20 cellular contexts compared by ENCODE assay signal in genomic region chr2:39532933-39533332, GRCh38.
DNase-seq lines count a peak whose midpoint lies in the region; ATAC-seq and TF ChIP-seq lines count a peak whose summit lies in the region.
"Had no signal": no experiment of that assay in that cellular context is flagged by ENCODE, and none has a peak within 500 bp of the region (broad histone marks: within the 10 kb centered on the region; RNA-seq: fewer than 3 reads in every experiment).

No MANE protein-coding gene starts in this region.

- no peaks in the 10 kb centered on the region for H4K20me1 ChIP-seq in IMR-90 (ENCODE audit: insufficient read depth, low read length)
- H4K20me1 ChIP-seq: BLaER1 had no signal

- H3K4me2 ChIP-seq in IMR-90 (ENCODE audit: low read depth, low read length), result no peak overlapping the region

- no peak overlapping the region; the same call in 2 of the 3 replicates for H2BK15ac ChIP-seq in IMR-90 (ENCODE audit: low read depth, low read length)

- 0 out of 4 replicates have a peak, but pooled peaks cover 0 to 3% of the 10 kb centered on the region in 2 experiments for H3K79me1 ChIP-seq in IMR-90 (ENCODE audit: low read depth in 1 of 2, low read length in 2 of 2)

- no peak overlapping the region for H3K14ac ChIP-seq in IMR-90 (replicated peaks; ENCODE audit: low read depth, low read length)

- no peak overlapping the region for H4K5ac ChIP-seq in IMR-90 (ENCODE audit: low read depth, low read length)

- H3K27ac Mint-ChIP-seq in glutamatergic neuron (ENCODE audit: unreplicated experiment), result peak overlapping the region; percentile 48
- H3K27ac Mint-ChIP-seq: B cell; CD4-positive, CD25-positive, alpha-beta regulatory T cell; CD8-positive, alpha-beta T cell had no signal

- H3K18ac ChIP-seq in IMR-90 (ENCODE audit: low read depth, low read length), result no peak overlapping the region

- H3K27me3 Mint-ChIP-seq in glutamatergic neuron (ENCODE audit: unreplicated experiment), result no peaks in the 10 kb centered on the region
- H3K27me3 Mint-ChIP-seq: CD4-positive, CD25-positive, alpha-beta regulatory T cell had no signal

- H3K27ac ChIP-seq in IMR-90 (ENCODE audit: insufficient read depth, low read length), result no peak overlapping the region
- H3K27ac ChIP-seq: 22Rv1, C4-2B had no signal

- CTCF ChIA-PET in IMR-90 (lab: Yijun Ruan, JAX), result no interaction called here

- no peaks in the 10 kb centered on the region for H3K9me3 Mint-ChIP-seq in glutamatergic neuron (ENCODE audit: unreplicated experiment)
- H3K9me3 Mint-ChIP-seq: CD8-positive, alpha-beta T cell had no signal

- intact Hi-C loops in IMR-90 (cut with micrococcal nuclease), result no loop called here

- H3K4me1 Mint-ChIP-seq in glutamatergic neuron (ENCODE audit: low read depth, unreplicated experiment), result peaks cover 9% of the 10 kb centered on the region
- H3K4me1 Mint-ChIP-seq: CD4-positive, CD25-positive, alpha-beta regulatory T cell had no signal

- no peak overlapping the region for H3K4me3 Mint-ChIP-seq in glutamatergic neuron (ENCODE audit: unreplicated experiment)
- H3K4me3 Mint-ChIP-seq: B cell; CD4-positive, CD25-positive, alpha-beta regulatory T cell; CD8-positive, alpha-beta T cell had no signal

- POLR2A ChIA-PET in IMR-90 (lab: Charles Lee; ENCODE audit: unreplicated experiment), result no interaction called here

- H4K91ac ChIP-seq in IMR-90 (ENCODE audit: insufficient read depth, low read depth, low read length), result 0 out of 2 replicates have a peak overlapping the region, but pooled peaks have one; percentile 4

- H2AK9ac ChIP-seq in IMR-90 (replicated peaks; ENCODE audit: low read depth, low read length, poor library complexity), result no peak overlapping the region

- peaks cover 16% of the 10 kb centered on the region; the same call in 1 of the 2 replicates for H3K9me1 ChIP-seq in IMR-90 (ENCODE audit: insufficient read depth, low read length)

- no peak overlapping the region for H3K9ac ChIP-seq in IMR-90 (ENCODE audit: low read depth, low read length)
- H3K9ac ChIP-seq: BLaER1 had no signal

- 0 out of 2 replicates have a peak overlapping the region, but pooled peaks have one; percentile 24 for H3K4ac ChIP-seq in IMR-90 (ENCODE audit: low read depth, low read length)

- no peak overlapping the region for H2AFZ ChIP-seq in IMR-90 (replicated peaks; ENCODE audit: low read length, poor library complexity)

- TF ChIP-seq POLR2A in IMR-90 (IDR thresholded peaks at IDR 0.05; ENCODE audit: low read depth, low read length), result no peak

- no CpG with 5 or more reads among the region's 4 CpGs for WGBS in IMR-90 (ENCODE audit: extremely low coverage in 2 of 2, insufficient read length in 1 of 2), 2 experiments

- H2BK120ac ChIP-seq in IMR-90 (ENCODE audit: low read depth, low read length), result 0 out of 2 replicates have a peak overlapping the region, but pooled peaks have one; percentile 19

- ATAC-seq in IMR-90 (ENCODE audit: low read depth), result no peak
- ATAC-seq in HG03457 (IDR thresholded peaks at IDR 0.05; ENCODE audit: unreplicated experiment), result no peak
- ATAC-seq in HG03108 (IDR thresholded peaks at IDR 0.05; ENCODE audit: unreplicated experiment), result no peak
- ATAC-seq: CD8-positive, alpha-beta T cell had no signal

- no peak overlapping the region for H3K4me3 ChIP-seq in IMR-90 (ENCODE audit: insufficient read depth, low read depth, low read length)
- H3K4me3 ChIP-seq: BLaER1 had no signal

- H2BK5ac ChIP-seq in IMR-90 (ENCODE audit: low read depth, low read length, poor library complexity, severe bottlenecking), result no peak overlapping the region

- no peak overlapping the region for H2AK5ac ChIP-seq in IMR-90 (ENCODE audit: low read depth, low read length)

- peak overlapping the region; percentile 56 for H2BK20ac ChIP-seq in IMR-90 (ENCODE audit: low read depth, low read length)

- dilution Hi-C loops in IMR-90 (cut with HindIII; ENCODE audit: low sequenced_read_pairs, unreplicated experiment), result no loop called here

- no peak for TF ChIP-seq RAD21 in IMR-90 (IDR thresholded peaks at IDR 0.05; ENCODE audit: low read length)

- H3K4me1 ChIP-seq in IMR-90 (ENCODE audit: control insufficient read depth, insufficient read depth, low read length), result peaks cover 15% of the 10 kb centered on the region
- H3K4me1 ChIP-seq: Caco-2 had no signal

- DNase-seq in NCI-H2227 (lab: John Stamatoyannopoulos, UW; ENCODE audit: unreplicated experiment), result peak; percentile 10
- DNase-seq in NCI-H2227 treated with DMSO at 0.1 percent for 48 hours (lab: John Stamatoyannopoulos, UW), result no peak
- no peak for DNase-seq in IMR-90
- peak; percentile 58 for DNase-seq in NCI-H69 (lab: John Stamatoyannopoulos, UW)
- no peak for DNase-seq in glutamatergic neuron
- no peak for DNase-seq in ecto neural progenitor cell (ENCODE audit: low spot score)
- DNase-seq: Caco-2; CD4-positive, CD25-positive, alpha-beta regulatory T cell; CD8-positive, alpha-beta T cell; DMS153; DND-41; GOT3; H7; HCEC 1CT had no signal

- no peaks in the 10 kb centered on the region for H3K9me3 ChIP-seq in IMR-90 (ENCODE audit: control insufficient read depth, insufficient read depth, low read length)
- H3K9me3 ChIP-seq: BLaER1, Caco-2 had no signal

- TF ChIP-seq CTCF in IMR-90 (conservative IDR thresholded peaks at IDR 0.05; ENCODE audit: low read depth, low read length) (no peak), glutamatergic neuron (IDR thresholded peaks at IDR 0.05; ENCODE audit: partially characterized antibody, unreplicated experiment) (no peak)

- H4K8ac ChIP-seq in IMR-90 (ENCODE audit: low read depth in 2 of 2, low read length in 2 of 2), result no peak overlapping the region

- BruUV-seq in IMR-90 (replicated peaks; lab: Mats Ljungman, UMichigan), result no TSS peak

- no peak overlapping the region for H3K23ac ChIP-seq in IMR-90 (ENCODE audit: low read depth, low read length)

- in situ Hi-C loops in IMR-90 (cut with MboI; ENCODE audit: low sequenced_read_pairs), result no loop called here

- no peaks in the 10 kb centered on the region for H3K36me3 Mint-ChIP-seq in glutamatergic neuron (ENCODE audit: unreplicated experiment)
- H3K36me3 Mint-ChIP-seq: CD4-positive, CD25-positive, alpha-beta regulatory T cell; CD8-positive, alpha-beta T cell had no signal

- H3K36me3 ChIP-seq in IMR-90 (ENCODE audit: control insufficient read depth, insufficient read depth, low read length), result no peaks in the 10 kb centered on the region
- H3K36me3 ChIP-seq: BLaER1 had no signal

- H3K56ac ChIP-seq in IMR-90 (ENCODE audit: extremely low read depth, insufficient read depth, low read length), result no peak overlapping the region

- H3K27me3 ChIP-seq in IMR-90 (ENCODE audit: control insufficient read depth, insufficient read depth, low read length), result no peaks in the 10 kb centered on the region
- H3K27me3 ChIP-seq: BLaER1 had no signal

TF ChIP-seq in IMR-90, 13 proteins besides CTCF, POLR2A, EP300 and RAD21:
- TF ChIP-seq RFX5 (IDR thresholded peaks at IDR 0.05; ENCODE audit: low read depth, low read length), result no peak
- no peak for TF ChIP-seq CHD1 (IDR thresholded peaks at IDR 0.05; ENCODE audit: low read depth, low read length)
- TF ChIP-seq, protein P1, sequence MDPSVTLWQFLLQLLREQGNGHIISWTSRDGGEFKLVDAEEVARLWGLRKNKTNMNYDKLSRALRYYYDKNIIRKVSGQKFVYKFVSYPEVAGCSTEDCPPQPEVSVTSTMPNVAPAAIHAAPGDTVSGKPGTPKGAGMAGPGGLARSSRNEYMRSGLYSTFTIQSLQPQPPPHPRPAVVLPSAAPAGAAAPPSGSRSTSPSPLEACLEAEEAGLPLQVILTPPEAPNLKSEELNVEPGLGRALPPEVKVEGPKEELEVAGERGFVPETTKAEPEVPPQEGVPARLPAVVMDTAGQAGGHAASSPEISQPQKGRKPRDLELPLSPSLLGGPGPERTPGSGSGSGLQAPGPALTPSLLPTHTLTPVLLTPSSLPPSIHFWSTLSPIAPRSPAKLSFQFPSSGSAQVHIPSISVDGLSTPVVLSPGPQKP (IDR thresholded peaks at IDR 0.05; ENCODE audit: borderline replicate concordance, low read depth, low read length), result no peak
- no peak for TF ChIP-seq MAFK (IDR thresholded peaks at IDR 0.05; ENCODE audit: low read depth, low read length)
- no peak for TF ChIP-seq MAZ (IDR thresholded peaks at IDR 0.05; ENCODE audit: borderline replicate concordance, low read depth, low read length)
- no peak for TF ChIP-seq NFE2L2 (IDR thresholded peaks at IDR 0.05; ENCODE audit: low read depth, low read length)
- TF ChIP-seq USF2 (IDR thresholded peaks at IDR 0.05; ENCODE audit: low read depth, low read length), result no peak

Comparison
In these comparisons a context has a peak if more than half of its experiments do, and no peak if none do; other contexts are left out.
1. DNase-seq: peak in NCI-H2227 (single experiment) and NCI-H69 (single experiment); none in NCI-H2227 treated with DMSO at 0.1 percent for 48 hours (single experiment), IMR-90 (single experiment), glutamatergic neuron (single experiment) and ecto neural progenitor cell (single experiment).